ENCODE assay signal across 1 cellular context in the genomic region with DNA sequence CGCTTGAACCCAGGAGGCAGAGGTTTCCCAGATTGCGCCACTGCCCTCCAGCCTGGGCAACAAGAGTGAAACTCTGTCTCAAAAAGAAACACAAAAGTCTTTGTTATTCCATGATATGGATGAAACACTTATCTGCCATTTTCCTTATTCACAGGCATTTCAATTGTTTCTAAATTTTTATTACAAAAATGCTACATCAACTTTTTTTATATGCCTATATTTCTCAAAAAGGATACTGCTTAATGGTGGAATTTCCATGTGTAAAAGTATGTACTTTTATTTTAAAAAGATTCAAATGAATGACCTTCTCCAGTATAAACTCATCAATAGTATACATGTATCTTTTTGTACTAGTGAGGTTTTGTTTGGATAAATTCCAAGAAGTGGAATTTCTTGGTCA.
TF ChIP-seq lines count a peak whose summit lies in the region.

No MANE protein-coding gene starts in this region.

TF ChIP-seq in SK-N-SH, 30 proteins besides CTCF, POLR2A, EP300 and RAD21 (continued from another document):
- TF ChIP-seq, protein P1, sequence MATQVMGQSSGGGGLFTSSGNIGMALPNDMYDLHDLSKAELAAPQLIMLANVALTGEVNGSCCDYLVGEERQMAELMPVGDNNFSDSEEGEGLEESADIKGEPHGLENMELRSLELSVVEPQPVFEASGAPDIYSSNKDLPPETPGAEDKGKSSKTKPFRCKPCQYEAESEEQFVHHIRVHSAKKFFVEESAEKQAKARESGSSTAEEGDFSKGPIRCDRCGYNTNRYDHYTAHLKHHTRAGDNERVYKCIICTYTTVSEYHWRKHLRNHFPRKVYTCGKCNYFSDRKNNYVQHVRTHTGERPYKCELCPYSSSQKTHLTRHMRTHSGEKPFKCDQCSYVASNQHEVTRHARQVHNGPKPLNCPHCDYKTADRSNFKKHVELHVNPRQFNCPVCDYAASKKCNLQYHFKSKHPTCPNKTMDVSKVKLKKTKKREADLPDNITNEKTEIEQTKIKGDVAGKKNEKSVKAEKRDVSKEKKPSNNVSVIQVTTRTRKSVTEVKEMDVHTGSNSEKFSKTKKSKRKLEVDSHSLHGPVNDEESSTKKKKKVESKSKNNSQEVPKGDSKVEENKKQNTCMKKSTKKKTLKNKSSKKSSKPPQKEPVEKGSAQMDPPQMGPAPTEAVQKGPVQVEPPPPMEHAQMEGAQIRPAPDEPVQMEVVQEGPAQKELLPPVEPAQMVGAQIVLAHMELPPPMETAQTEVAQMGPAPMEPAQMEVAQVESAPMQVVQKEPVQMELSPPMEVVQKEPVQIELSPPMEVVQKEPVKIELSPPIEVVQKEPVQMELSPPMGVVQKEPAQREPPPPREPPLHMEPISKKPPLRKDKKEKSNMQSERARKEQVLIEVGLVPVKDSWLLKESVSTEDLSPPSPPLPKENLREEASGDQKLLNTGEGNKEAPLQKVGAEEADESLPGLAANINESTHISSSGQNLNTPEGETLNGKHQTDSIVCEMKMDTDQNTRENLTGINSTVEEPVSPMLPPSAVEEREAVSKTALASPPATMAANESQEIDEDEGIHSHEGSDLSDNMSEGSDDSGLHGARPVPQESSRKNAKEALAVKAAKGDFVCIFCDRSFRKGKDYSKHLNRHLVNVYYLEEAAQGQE (IDR thresholded peaks at IDR 0.05; ENCODE audit: low read depth, low read length): no peak
- TF ChIP-seq, protein P2, sequence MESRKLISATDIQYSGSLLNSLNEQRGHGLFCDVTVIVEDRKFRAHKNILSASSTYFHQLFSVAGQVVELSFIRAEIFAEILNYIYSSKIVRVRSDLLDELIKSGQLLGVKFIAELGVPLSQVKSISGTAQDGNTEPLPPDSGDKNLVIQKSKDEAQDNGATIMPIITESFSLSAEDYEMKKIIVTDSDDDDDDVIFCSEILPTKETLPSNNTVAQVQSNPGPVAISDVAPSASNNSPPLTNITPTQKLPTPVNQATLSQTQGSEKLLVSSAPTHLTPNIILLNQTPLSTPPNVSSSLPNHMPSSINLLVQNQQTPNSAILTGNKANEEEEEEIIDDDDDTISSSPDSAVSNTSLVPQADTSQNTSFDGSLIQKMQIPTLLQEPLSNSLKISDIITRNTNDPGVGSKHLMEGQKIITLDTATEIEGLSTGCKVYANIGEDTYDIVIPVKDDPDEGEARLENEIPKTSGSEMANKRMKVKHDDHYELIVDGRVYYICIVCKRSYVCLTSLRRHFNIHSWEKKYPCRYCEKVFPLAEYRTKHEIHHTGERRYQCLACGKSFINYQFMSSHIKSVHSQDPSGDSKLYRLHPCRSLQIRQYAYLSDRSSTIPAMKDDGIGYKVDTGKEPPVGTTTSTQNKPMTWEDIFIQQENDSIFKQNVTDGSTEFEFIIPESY (IDR thresholded peaks at IDR 0.05; ENCODE audit: borderline replicate concordance, low read depth): no peak
- no peak for TF ChIP-seq MXI1 (IDR thresholded peaks at IDR 0.05; ENCODE audit: low read depth, low read length)
- TF ChIP-seq FOXJ3 (CRISPR knock-in tag; IDR thresholded peaks at IDR 0.05): no peak
- no peak for TF ChIP-seq TAF1 (IDR thresholded peaks at IDR 0.05; ENCODE audit: borderline replicate concordance, low read depth, low read length)
- no peak for TF ChIP-seq TEAD4 (IDR thresholded peaks at IDR 0.05; ENCODE audit: borderline replicate concordance, insufficient read depth)
- TF ChIP-seq, protein P3, sequence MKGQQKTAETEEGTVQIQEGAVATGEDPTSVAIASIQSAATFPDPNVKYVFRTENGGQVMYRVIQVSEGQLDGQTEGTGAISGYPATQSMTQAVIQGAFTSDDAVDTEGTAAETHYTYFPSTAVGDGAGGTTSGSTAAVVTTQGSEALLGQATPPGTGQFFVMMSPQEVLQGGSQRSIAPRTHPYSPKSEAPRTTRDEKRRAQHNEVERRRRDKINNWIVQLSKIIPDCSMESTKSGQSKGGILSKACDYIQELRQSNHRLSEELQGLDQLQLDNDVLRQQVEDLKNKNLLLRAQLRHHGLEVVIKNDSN (IDR thresholded peaks at IDR 0.05; ENCODE audit: borderline replicate concordance, low read depth): no peak
- TF ChIP-seq TCF12 (IDR thresholded peaks at IDR 0.05): no peak
